ENCODE assay signal across 8 cellular contexts in the genomic region with DNA sequence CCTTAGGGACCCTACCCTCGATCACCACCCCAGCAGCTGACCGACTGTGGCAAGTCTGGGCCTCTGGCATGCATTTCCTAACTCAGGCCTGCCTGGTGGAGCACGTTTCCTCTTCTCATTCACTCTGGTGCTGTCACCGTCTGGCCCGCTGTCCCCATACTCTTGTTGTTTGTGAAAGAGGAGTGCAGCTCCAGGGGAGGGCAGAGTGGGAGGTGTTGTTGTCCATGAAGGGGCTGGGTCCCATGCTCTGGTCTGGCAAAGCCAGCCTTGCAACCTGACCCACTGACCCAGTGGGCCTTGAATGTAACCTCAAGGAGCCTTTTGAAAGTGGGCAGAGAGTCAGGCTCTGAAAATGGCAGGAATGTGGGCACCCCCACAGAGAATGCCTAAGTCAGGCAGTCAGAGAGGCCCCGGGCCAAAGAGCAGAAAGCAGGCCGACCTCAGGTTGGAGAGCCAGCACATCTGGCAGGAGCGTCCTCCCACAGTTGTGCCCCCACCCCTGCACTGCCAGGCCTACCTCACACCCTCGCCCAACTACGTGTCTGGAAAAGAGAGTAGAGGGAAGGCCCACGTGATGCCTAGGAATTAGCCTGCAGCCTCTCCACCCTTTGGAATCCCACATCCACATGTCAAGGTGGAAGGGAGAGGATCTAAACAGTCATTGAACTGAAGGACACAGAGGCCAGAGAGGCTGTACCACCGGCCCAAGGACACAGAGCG. TPM values are rescaled to one million over a fixed set of nuclear protein-coding genes. Genes with fewer than 3 reads are reported as not detected.
DNase-seq lines count a peak whose midpoint lies in the region; TF ChIP-seq lines count a peak whose summit lies in the region.

No MANE protein-coding gene starts in this region.

- DNase-seq in ELF-1 (ENCODE audit: low read depth, low spot score) (peak; percentile 87), MG63 (peak; percentile 99), nucleus accumbens (lab: John Stamatoyannopoulos, UW) (peak in 33 of 56 donors; percentile 10 to 70 (median 39)), NCI-H1930 (lab: John Stamatoyannopoulos, UW) (no peak), Kasumi-1 (lab: John Stamatoyannopoulos, UW) (no peak), DMS153 treated with DMSO at 0.1 percent for 48 hours (lab: John Stamatoyannopoulos, UW; ENCODE audit: unreplicated experiment) (no peak), progenitor cell of endocrine pancreas (ENCODE audit: low spot score, unreplicated experiment) (no peak)

- peaks cover 29% of the 10 kb centered on the region for H3K36me3 Mint-ChIP-seq in dendritic cell treated with granulocyte-macrophage colony-stimulating factor and Interleukin-4, amounts not matched to agents 40 ng/mL and 50 ng/mL, for 4 days (ENCODE audit: low read depth)
- H3K36me3 Mint-ChIP-seq in progenitor cell of endocrine pancreas (ENCODE audit: insufficient read depth): no peaks in the 10 kb centered on the region

- H3K9me3 ChIP-seq in MG63: no peaks in the 10 kb centered on the region

- intact Hi-C loops in dendritic cell treated with granulocyte-macrophage colony-stimulating factor and Interleukin-4, amounts not matched to agents 40 ng/mL and 50 ng/mL, for 4 days (cut with micrococcal nuclease): no loop called here

- peaks cover 69% of the 10 kb centered on the region for H3K4me1 Mint-ChIP-seq in dendritic cell treated with granulocyte-macrophage colony-stimulating factor and Interleukin-4, amounts not matched to agents 40 ng/mL and 50 ng/mL, for 4 days (ENCODE audit: low read depth)
- peaks cover 10% of the 10 kb centered on the region for H3K4me1 Mint-ChIP-seq in progenitor cell of endocrine pancreas (ENCODE audit: low read depth)

- peaks cover 1% of the 10 kb centered on the region for H3K27me3 Mint-ChIP-seq in dendritic cell treated with granulocyte-macrophage colony-stimulating factor and Interleukin-4, amounts not matched to agents 40 ng/mL and 50 ng/mL, for 4 days
- peaks cover 6% of the 10 kb centered on the region for H3K27me3 Mint-ChIP-seq in progenitor cell of endocrine pancreas

- H3K36me3 ChIP-seq in MG63: peaks cover 10% of the 10 kb centered on the region

- H3K27me3 ChIP-seq in MG63: no peaks in the 10 kb centered on the region

- peak overlapping the region; percentile 54 for H3K27ac Mint-ChIP-seq in dendritic cell treated with granulocyte-macrophage colony-stimulating factor and Interleukin-4, amounts not matched to agents 40 ng/mL and 50 ng/mL, for 4 days
- no peak overlapping the region for H3K27ac Mint-ChIP-seq in progenitor cell of endocrine pancreas

- no peak overlapping the region for H3K4me3 ChIP-seq in MG63

- H3K4me3 Mint-ChIP-seq in dendritic cell treated with granulocyte-macrophage colony-stimulating factor and Interleukin-4, amounts not matched to agents 40 ng/mL and 50 ng/mL, for 4 days: no peak overlapping the region
- H3K4me3 Mint-ChIP-seq in progenitor cell of endocrine pancreas (ENCODE audit: low read depth): no peak overlapping the region

- no peak for TF ChIP-seq CTCF in progenitor cell of endocrine pancreas (IDR thresholded peaks at IDR 0.05; ENCODE audit: unreplicated experiment)

- H3K9me3 Mint-ChIP-seq in dendritic cell treated with granulocyte-macrophage colony-stimulating factor and Interleukin-4, amounts not matched to agents 40 ng/mL and 50 ng/mL, for 4 days: no peaks in the 10 kb centered on the region
- no peaks in the 10 kb centered on the region for H3K9me3 Mint-ChIP-seq in progenitor cell of endocrine pancreas (ENCODE audit: low read depth)

RNA-seq across cellular contexts. Expression of gene SEMA7A, which starts 10.9 kb away (rescaled TPM):
- total RNA-seq in MG63 (2014; rRNA removed; shearing (Covaris generic); ENCODE audit: low replicate concordance): 10.5 and 12.0 TPM in 2 replicates
- total RNA-seq in progenitor cell of endocrine pancreas: 1.9 and 2.6 TPM in 2 replicates

RNA-seq across cellular contexts. Expression of gene UBL7, which starts 38.1 kb away (rescaled TPM):
- 90.0 and 116 TPM in 2 replicates for total RNA-seq in MG63 (2014; rRNA removed; shearing (Covaris generic); ENCODE audit: low replicate concordance)
- 45.9 and 53.7 TPM in 2 replicates for total RNA-seq in progenitor cell of endocrine pancreas

RNA-seq across cellular contexts. Expression of gene CYP11A1, which starts 55.4 kb away (rescaled TPM):
- 0.30 and 6.3 TPM in 2 replicates for total RNA-seq in MG63 (2014; rRNA removed; shearing (Covaris generic); ENCODE audit: low replicate concordance)
- 1.6 and 2.0 TPM in 2 replicates for total RNA-seq in progenitor cell of endocrine pancreas

Comparison
In these comparisons a context has a peak if more than half of its experiments do, and no peak if none do; other contexts are left out.
1. DNase-seq: peak in ELF-1 (single experiment), MG63 (single experiment) and nucleus accumbens (33 of 56); none in NCI-H1930 (0 of 2), Kasumi-1 (0 of 2), DMS153 treated with DMSO at 0.1 percent for 48 hours (single experiment) and progenitor cell of endocrine pancreas (single experiment).